8 cellular contexts compared by ENCODE assay signal in the genomic region with DNA sequence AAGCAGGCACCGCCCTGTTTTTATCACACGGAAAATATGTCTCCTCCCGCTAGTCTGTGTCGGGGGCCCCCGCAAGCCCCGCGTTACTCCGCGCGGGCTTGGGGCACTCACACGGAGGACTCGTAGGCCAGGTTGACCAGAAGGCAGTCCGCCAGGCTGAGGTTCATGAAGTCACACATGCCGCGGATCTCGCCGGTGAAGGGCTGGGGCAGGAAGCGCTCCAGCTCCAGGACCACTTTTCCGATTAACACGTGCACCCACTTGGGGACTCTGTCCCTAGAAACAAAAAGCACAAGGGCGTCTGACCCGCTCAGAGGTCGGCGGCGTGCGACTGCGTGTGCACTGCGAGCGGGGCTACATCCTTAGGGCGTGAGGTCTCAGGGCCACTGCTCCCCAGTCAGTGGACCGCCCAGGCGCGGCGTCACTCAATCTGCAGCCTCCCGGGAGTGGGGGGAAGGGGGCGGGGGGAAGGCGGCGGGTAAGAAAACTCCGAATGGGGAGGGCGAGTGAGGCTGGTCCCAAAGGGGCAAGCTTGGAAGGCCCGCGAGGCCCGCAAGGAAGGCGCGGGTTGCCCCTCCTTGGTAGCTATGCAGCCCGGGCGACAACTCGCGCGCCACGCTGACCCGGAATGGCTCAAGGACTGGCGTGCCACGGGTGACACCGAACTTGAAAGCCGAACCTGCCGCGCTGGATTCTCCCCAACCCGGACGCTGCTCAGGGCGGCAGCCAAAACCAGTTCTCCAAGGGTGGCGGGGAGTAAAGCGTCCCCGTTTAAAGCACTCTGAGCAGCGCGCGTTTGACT. TPM values are rescaled to one million over a fixed set of nuclear protein-coding genes. Genes with fewer than 3 reads are reported as not detected.
DNase-seq lines count a peak whose midpoint lies in the region; ATAC-seq, FAIRE-seq and TF ChIP-seq lines count a peak whose summit lies in the region.

No MANE protein-coding gene starts in this region.

- peak overlapping the region; percentile 92 for H3K4me3 Mint-ChIP-seq in WTC11

- no peak overlapping the region for H3K27ac Mint-ChIP-seq in WTC11

- peaks cover 22% of the 10 kb centered on the region for H3K4me1 Mint-ChIP-seq in WTC11

- no peaks in the 10 kb centered on the region for H3K36me3 Mint-ChIP-seq in WTC11

- no peaks in the 10 kb centered on the region for H3K9me3 Mint-ChIP-seq in WTC11

- ATAC-seq in GM21786 (IDR thresholded peaks at IDR 0.05; ENCODE audit: unreplicated experiment): peak; percentile 56
- ATAC-seq in WTC11: peak; percentile 69

- H3K27me3 Mint-ChIP-seq in WTC11 (ENCODE audit: low read depth): peaks cover 16% of the 10 kb centered on the region; the same call in 1 of the 2 replicates

- POLR2A ChIA-PET in WTC11 (lab: Charles Lee): interaction anchor here (0.6 to 1.2 kb wide), 4 partner anchors 29 to 266 kb away, joined by 3 to 4 read pairs (median 3); no protein-coding TSS in a partner anchor

- peak overlapping the region; percentile 69 for H3K27ac ChIP-seq in KOPT-K1 (ENCODE audit: low read depth, low read length, poor library complexity, severe bottlenecking)

- no peak for TF ChIP-seq CTCF in WTC11 (IDR thresholded peaks at IDR 0.05)
- TF ChIP-seq CTCF in bronchial epithelial cell (IDR thresholded peaks at IDR 0.05; ENCODE audit: insufficient read depth, low read length, severe bottlenecking): no peak

- CTCF ChIA-PET in WTC11 (lab: Charles Lee): interaction anchor here (0.6 to 4.9 kb wide), 10 partner anchors 24 to 240 kb away, joined by 3 to 37 read pairs (median 4); a partner anchor contains a TSS

- H3K4me3 ChIP-seq in GM08714 (ENCODE audit: low read length) (peak overlapping the region; percentile 56; the same call in 1 of the 2 replicates), bronchial epithelial cell (ENCODE audit: low read depth, low read length) (peak overlapping the region; percentile 86)

- H3K27me3 ChIP-seq in bronchial epithelial cell (ENCODE audit: control insufficient read depth, insufficient read depth, low read length): no peaks in the 10 kb centered on the region

- FAIRE-seq in bronchial epithelial cell (lab: Jason Lieb, UNC): no peak

- DNase-seq in WTC11 (ENCODE audit: low spot score) (peak; percentile 74), bronchial epithelial cell (ENCODE audit: low read depth) (peak; percentile 40), islet precursor cell (peak; percentile 76), NCI-H2196 treated with DMSO at 0.1 percent for 48 hours (lab: John Stamatoyannopoulos, UW; ENCODE audit: unreplicated experiment) (no peak)
- peak; percentile 74 for DNase-seq in stimulated activated CD4-positive, alpha-beta T cell treated with anti-CD3 and anti-CD28 coated beads, Interleukin-12 subunit alpha, Interleukin-12 subunit beta, amount 100 ng/mL, for 4 hours

- H3K36me3 ChIP-seq in KOPT-K1 (ENCODE audit: insufficient read depth, low read length) (peaks cover 21% of the 10 kb centered on the region; the same call in 1 of the 2 replicates), bronchial epithelial cell (ENCODE audit: control insufficient read depth, insufficient read depth, low read length) (no peaks in the 10 kb centered on the region)

- no peaks in the 10 kb centered on the region for H3K9me3 ChIP-seq in KOPT-K1 (ENCODE audit: insufficient read depth, low read length, poor library complexity, severe bottlenecking)

TF ChIP-seq in WTC11, 78 proteins besides CTCF, POLR2A, EP300 and RAD21:
- 0 out of 2 replicates have a peak, but pooled peaks have one; percentile 38 for TF ChIP-seq FOXP1 (CRISPR knock-in tag; IDR thresholded peaks at IDR 0.05; ENCODE audit: borderline replicate concordance)
- TF ChIP-seq FOXK1 (CRISPR knock-in tag; IDR thresholded peaks at IDR 0.05): 0 out of 2 replicates have a peak, but pooled peaks have one; percentile 21
- no peak for TF ChIP-seq TEAD1 (CRISPR knock-in tag; IDR thresholded peaks at IDR 0.05)
- TF ChIP-seq, protein P1, sequence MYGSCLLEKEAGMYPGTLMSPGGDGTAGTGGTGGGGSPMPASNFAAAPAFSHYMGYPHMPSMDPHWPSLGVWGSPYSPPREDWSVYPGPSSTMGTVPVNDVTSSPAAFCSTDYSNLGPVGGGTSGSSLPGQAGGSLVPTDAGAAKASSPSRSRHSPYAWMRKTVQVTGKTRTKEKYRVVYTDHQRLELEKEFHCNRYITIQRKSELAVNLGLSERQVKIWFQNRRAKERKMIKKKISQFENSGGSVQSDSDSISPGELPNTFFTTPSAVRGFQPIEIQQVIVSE (CRISPR knock-in tag; IDR thresholded peaks at IDR 0.05; ENCODE audit: borderline replicate concordance): no peak
- no peak for TF ChIP-seq GRHL2 (CRISPR knock-in tag; IDR thresholded peaks at IDR 0.05; ENCODE audit: insufficient replicate concordance, severe bottlenecking)
- peak; percentile 51; the same call in 1 of the 2 replicates for TF ChIP-seq SP1 (CRISPR knock-in tag; conservative IDR thresholded peaks at IDR 0.05)
- TF ChIP-seq, protein P2, sequence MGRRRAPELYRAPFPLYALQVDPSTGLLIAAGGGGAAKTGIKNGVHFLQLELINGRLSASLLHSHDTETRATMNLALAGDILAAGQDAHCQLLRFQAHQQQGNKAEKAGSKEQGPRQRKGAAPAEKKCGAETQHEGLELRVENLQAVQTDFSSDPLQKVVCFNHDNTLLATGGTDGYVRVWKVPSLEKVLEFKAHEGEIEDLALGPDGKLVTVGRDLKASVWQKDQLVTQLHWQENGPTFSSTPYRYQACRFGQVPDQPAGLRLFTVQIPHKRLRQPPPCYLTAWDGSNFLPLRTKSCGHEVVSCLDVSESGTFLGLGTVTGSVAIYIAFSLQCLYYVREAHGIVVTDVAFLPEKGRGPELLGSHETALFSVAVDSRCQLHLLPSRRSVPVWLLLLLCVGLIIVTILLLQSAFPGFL (CRISPR knock-in tag; IDR thresholded peaks at IDR 0.05; ENCODE audit: borderline replicate concordance): no peak
- TF ChIP-seq SMAD4 (CRISPR knock-in tag; IDR thresholded peaks at IDR 0.05): no peak
- no peak for TF ChIP-seq EMX1 (CRISPR knock-in tag; IDR thresholded peaks at IDR 0.05)

RNA-seq across cellular contexts. Expression of a gene that starts 0.7 kb away (rescaled TPM):
- total RNA-seq in WTC11 (2021) (7.1 to 9.0 TPM (median 8.2 TPM) in 3 replicates), bronchial epithelial cell (13.4 and 26.9 TPM in 2 replicates)

RNA-seq across cellular contexts. Expression of a gene that starts 37.8 kb away (rescaled TPM):
- total RNA-seq in WTC11 (2021) (0.16 TPM in 1 of 3 replicates, not detected in the others), bronchial epithelial cell (under 0.01 TPM in 1 of 2 replicates, not detected in the other)

RNA-seq across cellular contexts. Expression of a gene that starts 50.7 kb away (rescaled TPM):
- total RNA-seq in WTC11 (2021) (48.1 to 56.6 TPM (median 54.8 TPM) in 3 replicates), bronchial epithelial cell (21.8 and 30.3 TPM in 2 replicates)
